ENCODE assay signal across 26 cellular contexts in the genomic region with DNA sequence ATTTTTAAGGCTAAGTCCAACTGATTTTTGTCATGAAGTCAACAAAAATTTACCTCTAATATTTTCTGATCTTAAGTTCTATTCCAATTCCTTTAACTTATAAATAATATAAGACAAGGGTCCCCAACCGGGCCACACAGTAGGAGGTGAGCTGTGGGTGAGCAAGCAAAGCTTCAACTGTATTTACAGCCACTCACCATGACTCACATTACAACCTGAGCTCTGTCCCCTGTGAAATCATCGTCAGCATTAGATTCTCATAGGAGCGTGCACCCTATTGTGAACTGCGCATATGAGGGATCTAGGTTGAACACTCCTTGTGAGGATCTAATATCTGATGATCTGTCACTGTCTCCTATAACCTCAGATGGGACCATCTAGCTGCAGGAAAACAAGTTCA.
"Had no signal": no experiment of that assay in that cellular context is flagged by ENCODE, and none has a peak within 500 bp of the region (broad histone marks: within the 10 kb centered on the region; RNA-seq: fewer than 3 reads in every experiment).

No MANE protein-coding gene starts in this region.

- H3K4me1 ChIP-seq: colonic mucosa, esophagus muscularis mucosa, parathyroid adenoma, right lobe of liver, stomach, vagina had no signal

- DNase-seq: colonic mucosa; effector CD8-positive, alpha-beta T cell; endodermal cell; foreskin melanocyte; glutamatergic neuron; hypothalamus; immature natural killer cell; islet precursor cell; kidney glomerular epithelial cell; mucosa of descending colon; naive B cell; right lobe of liver; small intestine; stimulated activated CD4-positive, alpha-beta T cell treated with anti-CD3 and anti-CD28 coated beads, Interleukin-12 subunit alpha, Interleukin-12 subunit beta, amount 100 ng/mL, for 4 hours; stimulated activated CD4-positive, alpha-beta T cell treated with anti-CD3 and anti-CD28 coated beads, Interleukin-1b, Interleukin-23, amount 100 ng/mL, for 48 hours; stimulated activated CD4-positive, alpha-beta T cell treated with anti-CD3 and anti-CD28 coated beads, Interleukin-4, amount 100 ng/mL, for 1 hour; stimulated activated CD8-positive, alpha-beta memory T cell treated with anti-CD3 and anti-CD28 coated beads, Interleukin-4, amount 100 ng/mL, for 48 hours; stimulated activated naive CD4-positive, alpha-beta T cell treated with Interleukin-2 at 50 U/mL for 16 hours; stomach; thyroid gland; trophoblast cell had no signal

- H3K27ac ChIP-seq: colonic mucosa, esophagus muscularis mucosa, neutrophil, parathyroid adenoma, right lobe of liver, stomach, thyroid gland, vagina had no signal

- H3K27me3 ChIP-seq: colonic mucosa, esophagus muscularis mucosa, neutrophil, right lobe of liver, stomach, thyroid gland, vagina had no signal

- ATAC-seq: mucosa of descending colon; natural killer cell treated with Interleukin-12 subunit alpha and Interleukin-12 subunit beta and Interleukin-15 and Interleukin-18, amount 100 ng/mL, for 72 hours; right lobe of liver had no signal
